In the genomic region with DNA sequence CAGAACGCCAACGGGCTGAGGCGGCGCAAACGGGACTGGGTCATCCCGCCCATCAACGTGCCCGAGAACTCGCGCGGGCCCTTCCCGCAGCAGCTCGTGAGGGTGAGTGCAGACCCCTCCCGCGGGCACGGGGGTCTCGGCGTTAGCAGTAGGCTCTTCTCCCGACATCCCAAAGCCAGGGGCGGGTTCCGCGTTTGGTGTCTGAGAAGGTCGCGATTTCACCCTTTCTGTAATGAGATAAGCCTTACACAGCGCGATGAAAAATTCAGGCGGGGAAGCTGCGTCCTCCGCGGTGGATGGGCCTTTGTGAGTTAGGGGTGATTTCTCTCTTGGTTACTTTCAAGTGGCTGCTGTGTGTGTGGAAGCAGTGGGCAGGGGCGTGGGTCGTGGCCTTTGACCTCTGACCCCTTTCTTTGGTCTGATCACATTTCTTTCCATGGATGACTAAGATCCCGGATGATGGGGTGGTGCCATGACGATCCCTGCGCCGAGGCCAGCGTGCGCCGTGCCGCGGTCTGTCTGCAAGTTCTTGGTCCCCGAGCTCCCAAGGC, we compare ENCODE assay signal across 36 cellular contexts.
"Had no signal": no experiment of that assay in that cellular context is flagged by ENCODE, and none has a peak within 500 bp of the region (broad histone marks: within the 10 kb centered on the region; RNA-seq: fewer than 3 reads in every experiment).

No MANE protein-coding gene starts in this region.

- ATAC-seq: activated T-cell treated with anti-CD3 and anti-CD28 coated beads, Interleukin-2, amount 50 U/mL, for 4 hours; PC-3 had no signal

- H3K27ac ChIP-seq: brain microvascular endothelial cell, Peyer's patch, VCaP had no signal

- H3K9me3 ChIP-seq: MG63, Peyer's patch had no signal

- H3K4me3 ChIP-seq: MG63, Peyer's patch had no signal

- H3K36me3 ChIP-seq: brain microvascular endothelial cell, MG63, Peyer's patch had no signal

- H3K36me3 Mint-ChIP-seq: activated CD4-positive, alpha-beta memory T cell treated with anti-CD3 and anti-CD28 coated beads for 36 hours; activated naive CD8-positive, alpha-beta T cell treated with anti-CD3 and anti-CD28 coated beads for 36 hours had no signal

- H3K4me1 ChIP-seq: Peyer's patch had no signal

- DNase-seq: activated B cell treated with CpG ODN at 0.5 μM for 24 hours; activated CD4-positive, alpha-beta memory T cell treated with anti-CD3 and anti-CD28 coated beads for 36 hours; activated CD4-positive, alpha-beta T cell treated with anti-CD3 and anti-CD28 coated beads for 4 hours; activated CD4-positive, alpha-beta T cell treated with anti-CD3 and anti-CD28 coated beads, Interleukin-2, amount 50 U/mL, for 1 hour; activated CD4-positive, CD25-positive, alpha-beta regulatory T cell treated with anti-CD3 and anti-CD28 coated beads, Interleukin-2, amount 50 U/mL, for 72 hours; activated CD8-positive, alpha-beta memory T cell treated with anti-CD3 and anti-CD28 coated beads, Interleukin-2, amount 50 U/mL, for 4 hours; activated effector memory CD4-positive, alpha-beta T cell treated with anti-CD3 and anti-CD28 coated beads, Interleukin-2, amount 50 U/mL, for 16 hours; activated naive CD4-positive, alpha-beta T cell; activated naive CD4-positive, alpha-beta T cell treated with anti-CD3 and anti-CD28 coated beads, Interleukin-2, amount 50 U/mL, for 16 hours; activated naive CD8-positive, alpha-beta T cell treated with anti-CD3 and anti-CD28 coated beads for 36 hours; activated T-cell treated with anti-CD3 and anti-CD28 coated beads for 4 hours; activated T-cell treated with anti-CD3 and anti-CD28 coated beads, Interleukin-2, amount 50 U/mL, for 4 hours; amniotic stem cell; brain microvascular endothelial cell; Kasumi-1; KG1; MG63; NCI-H1048; NCI-H1105 treated with DMSO at 0.1 percent for 48 hours; NCI-H1436; NCI-H1694; NCI-H1930; NCI-H2081 treated with DMSO at 0.1 percent for 48 hours; NCI-H345; NCI-H524 treated with DMSO at 0.1 percent for 48 hours; NK-92 treated with Interleukin-12 subunit alpha and Interleukin-12 subunit beta, amount 100 ng/mL, for 24 hours; PC-3; Right ventricle myocardium superior; RPMI8226; SW 1271; T-helper 1 cell; T-helper 2 cell; T-helper 9 cell had no signal

- H3K27me3 ChIP-seq: brain microvascular endothelial cell, Peyer's patch had no signal

- H3K27ac Mint-ChIP-seq: activated B cell treated with CpG ODN at 0.5 μM for 24 hours; activated CD4-positive, alpha-beta memory T cell treated with anti-CD3 and anti-CD28 coated beads for 36 hours; activated naive CD8-positive, alpha-beta T cell treated with anti-CD3 and anti-CD28 coated beads for 36 hours had no signal

- H3K4me1 Mint-ChIP-seq: activated B cell treated with CpG ODN at 0.5 μM for 24 hours; activated naive CD8-positive, alpha-beta T cell treated with anti-CD3 and anti-CD28 coated beads for 36 hours; central memory CD8-positive, alpha-beta T cell had no signal

- H3K27me3 Mint-ChIP-seq: activated B cell treated with CpG ODN at 0.5 μM for 24 hours; activated CD4-positive, alpha-beta memory T cell treated with anti-CD3 and anti-CD28 coated beads for 36 hours had no signal

- H3K4me3 Mint-ChIP-seq: activated B cell treated with CpG ODN at 0.5 μM for 24 hours; activated CD4-positive, alpha-beta memory T cell treated with anti-CD3 and anti-CD28 coated beads for 36 hours; activated naive CD8-positive, alpha-beta T cell treated with anti-CD3 and anti-CD28 coated beads for 36 hours; activated T-cell treated with anti-CD3 and anti-CD28 coated beads, Interleukin-2, amount 50 U/mL, for 4 hours; central memory CD8-positive, alpha-beta T cell had no signal

- H3K9me3 Mint-ChIP-seq: activated B cell treated with CpG ODN at 0.5 μM for 24 hours; activated CD4-positive, alpha-beta memory T cell treated with anti-CD3 and anti-CD28 coated beads for 36 hours; activated naive CD8-positive, alpha-beta T cell treated with anti-CD3 and anti-CD28 coated beads for 36 hours; activated T-cell treated with anti-CD3 and anti-CD28 coated beads, Interleukin-2, amount 50 U/mL, for 4 hours; central memory CD8-positive, alpha-beta T cell had no signal
